In the genomic region with DNA sequence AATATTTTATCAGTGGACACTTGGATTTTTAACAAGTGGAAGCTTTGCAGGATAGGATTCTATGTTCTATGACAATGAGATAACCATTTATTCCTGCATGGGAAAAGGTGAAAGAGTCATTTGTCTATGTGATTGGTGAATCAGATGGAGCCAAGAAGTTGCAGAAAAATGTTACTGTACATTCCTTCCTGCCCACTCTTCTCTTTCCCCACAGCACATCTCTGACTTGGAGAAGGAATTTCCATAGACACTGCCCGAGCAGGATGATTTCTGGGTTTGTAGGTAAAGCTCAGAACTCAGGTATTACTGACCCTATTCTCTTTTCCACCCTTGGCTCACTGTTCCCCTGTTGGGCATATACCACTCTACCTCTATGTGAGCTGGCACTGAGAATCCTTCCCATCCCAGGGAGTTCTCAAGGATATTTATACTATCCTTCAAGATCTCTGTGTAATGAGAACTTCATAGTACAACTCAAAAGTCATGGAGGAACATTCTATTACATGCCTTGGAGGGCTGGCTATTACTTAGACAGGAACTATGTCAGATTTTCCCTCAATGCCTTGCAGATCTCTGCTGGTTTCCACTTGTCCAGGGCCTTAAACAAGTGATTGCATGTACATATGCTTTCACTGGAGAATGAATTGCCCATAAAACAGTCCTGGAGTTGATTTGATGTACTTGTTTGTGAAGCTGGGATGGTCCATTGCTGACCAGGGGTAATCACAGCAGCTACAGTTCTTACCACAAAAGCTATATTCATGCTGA, we compare ENCODE assay signal across 1 cellular context.
TF ChIP-seq lines count a peak whose summit lies in the region.

No MANE protein-coding gene starts in this region.

TF ChIP-seq in IMR-90, 13 proteins besides CTCF, POLR2A, EP300 and RAD21:
- TF ChIP-seq NFE2L2 (IDR thresholded peaks at IDR 0.05; ENCODE audit: low read depth, low read length): no peak
- TF ChIP-seq, protein P1, sequence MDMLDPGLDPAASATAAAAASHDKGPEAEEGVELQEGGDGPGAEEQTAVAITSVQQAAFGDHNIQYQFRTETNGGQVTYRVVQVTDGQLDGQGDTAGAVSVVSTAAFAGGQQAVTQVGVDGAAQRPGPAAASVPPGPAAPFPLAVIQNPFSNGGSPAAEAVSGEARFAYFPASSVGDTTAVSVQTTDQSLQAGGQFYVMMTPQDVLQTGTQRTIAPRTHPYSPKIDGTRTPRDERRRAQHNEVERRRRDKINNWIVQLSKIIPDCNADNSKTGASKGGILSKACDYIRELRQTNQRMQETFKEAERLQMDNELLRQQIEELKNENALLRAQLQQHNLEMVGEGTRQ (IDR thresholded peaks at IDR 0.05; ENCODE audit: low read depth, low read length): no peak
- TF ChIP-seq BHLHE40 (IDR thresholded peaks at IDR 0.05; ENCODE audit: low read depth, low read length): no peak
- no peak for TF ChIP-seq FOS (IDR thresholded peaks at IDR 0.05; ENCODE audit: low read depth, low read length)
- TF ChIP-seq CHD1 (IDR thresholded peaks at IDR 0.05; ENCODE audit: low read depth, low read length): no peak
- no peak for TF ChIP-seq RFX5 (IDR thresholded peaks at IDR 0.05; ENCODE audit: low read depth, low read length)
- no peak for TF ChIP-seq MAFK (IDR thresholded peaks at IDR 0.05; ENCODE audit: low read depth, low read length)
- no peak for TF ChIP-seq MXI1 (IDR thresholded peaks at IDR 0.05; ENCODE audit: borderline replicate concordance, low read depth, low read length)
- TF ChIP-seq, protein P2, sequence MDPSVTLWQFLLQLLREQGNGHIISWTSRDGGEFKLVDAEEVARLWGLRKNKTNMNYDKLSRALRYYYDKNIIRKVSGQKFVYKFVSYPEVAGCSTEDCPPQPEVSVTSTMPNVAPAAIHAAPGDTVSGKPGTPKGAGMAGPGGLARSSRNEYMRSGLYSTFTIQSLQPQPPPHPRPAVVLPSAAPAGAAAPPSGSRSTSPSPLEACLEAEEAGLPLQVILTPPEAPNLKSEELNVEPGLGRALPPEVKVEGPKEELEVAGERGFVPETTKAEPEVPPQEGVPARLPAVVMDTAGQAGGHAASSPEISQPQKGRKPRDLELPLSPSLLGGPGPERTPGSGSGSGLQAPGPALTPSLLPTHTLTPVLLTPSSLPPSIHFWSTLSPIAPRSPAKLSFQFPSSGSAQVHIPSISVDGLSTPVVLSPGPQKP (IDR thresholded peaks at IDR 0.05; ENCODE audit: borderline replicate concordance, low read depth, low read length): no peak
- TF ChIP-seq SMC3 (IDR thresholded peaks at IDR 0.05; ENCODE audit: low read depth, low read length): no peak
- TF ChIP-seq RCOR1 (IDR thresholded peaks at IDR 0.05; ENCODE audit: insufficient replicate concordance, low read length): no peak
- no peak for TF ChIP-seq MAZ (IDR thresholded peaks at IDR 0.05; ENCODE audit: borderline replicate concordance, low read depth, low read length)
- no peak for TF ChIP-seq CEBPB (IDR thresholded peaks at IDR 0.05; ENCODE audit: low read depth, low read length)
TF ChIP-seq in IMR-90: peak in this region for 0.
